20 cellular contexts compared by ENCODE assay signal in the genomic region with DNA sequence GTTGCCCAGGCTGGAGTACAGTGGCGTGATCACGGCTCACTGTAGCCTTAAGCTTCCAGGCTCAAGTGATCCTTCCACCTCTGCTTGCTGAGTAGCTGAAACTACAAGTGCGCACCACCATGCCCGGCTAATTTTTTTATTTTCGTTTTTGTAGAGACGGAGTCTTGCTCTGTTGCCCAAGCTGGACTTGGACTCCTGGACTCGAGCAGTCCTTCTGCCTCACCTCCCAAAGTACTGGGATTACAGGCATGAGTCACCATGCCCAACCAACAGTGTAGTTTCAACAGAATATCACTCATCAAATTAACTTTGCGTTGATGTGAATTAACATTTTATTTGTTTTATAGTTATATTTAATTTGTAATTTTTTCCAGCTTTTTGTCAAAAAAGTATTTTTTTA.
"Had no signal": no experiment of that assay in that cellular context is flagged by ENCODE, and none has a peak within 500 bp of the region (broad histone marks: within the 10 kb centered on the region; RNA-seq: fewer than 3 reads in every experiment).

No MANE protein-coding gene starts in this region.

- H3K4me1 ChIP-seq: esophagus squamous epithelium, gastroesophageal sphincter, psoas muscle, stomach had no signal

- FAIRE-seq: endometrium had no signal

- H3K27ac ChIP-seq: epithelial cell of prostate, esophagus squamous epithelium, gastroesophageal sphincter, neutrophil, psoas muscle, stomach had no signal

- ATAC-seq: gastroesophageal sphincter; mucosa of descending colon; naive thymus-derived CD8-positive, alpha-beta T cell; psoas muscle; sciatic nerve; stimulated activated naive B cell treated with anti-CD40 and anti-IgM and Interleukin-4, amounts not matched to agents 10 μg/mL and 1 μg/mL and 100 μg/mL, for 72 hours had no signal

- DNase-seq: cortex of kidney; effector memory CD4-positive, alpha-beta T cell; esophagus squamous epithelium; foreskin fibroblast; glutamatergic neuron; immature natural killer cell; mucosa of descending colon; naive thymus-derived CD8-positive, alpha-beta T cell; psoas muscle; stimulated activated CD4-positive, alpha-beta T cell treated with anti-CD3 and anti-CD28 coated beads, Interleukin-2, amount 100 ng/mL, for 24 hours; stimulated activated CD4-positive, alpha-beta T cell treated with anti-CD3 and anti-CD28 coated beads, Interleukin-4, amount 100 ng/mL, for 4 hours; stimulated activated naive B cell treated with anti-CD40 and anti-IgM and Interleukin-4, amounts not matched to agents 10 μg/mL and 1 μg/mL and 100 μg/mL, for 72 hours; stomach; substantia nigra; trophoblast cell had no signal

- H3K4me3 ChIP-seq: esophagus squamous epithelium, gastroesophageal sphincter, mucosa of descending colon, psoas muscle, stomach had no signal

- H3K9me3 ChIP-seq: esophagus squamous epithelium, gastroesophageal sphincter, mucosa of descending colon, neutrophil, psoas muscle, stomach had no signal

- H3K27me3 ChIP-seq: esophagus squamous epithelium, gastroesophageal sphincter, neutrophil, stomach had no signal
